Comparison of ENCODE assay signal across 1 cellular context in genomic region chr4:80253510-80253909, GRCh38.
TF ChIP-seq lines count a peak whose summit lies in the region.

No MANE protein-coding gene starts in this region.

TF ChIP-seq in K562, 482 proteins besides CTCF, POLR2A, EP300 and RAD21 (continued from another document and continues in another):
- TF ChIP-seq ZNF655 (CRISPR knock-in tag; IDR thresholded peaks at IDR 0.05): no peak
- no peak for TF ChIP-seq CREB3L1 (IDR thresholded peaks at IDR 0.05; ENCODE audit: borderline replicate concordance, low read depth)
- TF ChIP-seq MLX (CRISPR knock-in tag; conservative IDR thresholded peaks at IDR 0.05): no peak
- TF ChIP-seq THRAP3 (IDR thresholded peaks at IDR 0.05; ENCODE audit: borderline replicate concordance): no peak
- TF ChIP-seq DACH1 (IDR thresholded peaks at IDR 0.05; ENCODE audit: partially characterized antibody): peak; percentile 58
- peak; percentile 48 for TF ChIP-seq VEZF1 (CRISPR knock-in tag; IDR thresholded peaks at IDR 0.05)
- no peak for TF ChIP-seq PHF20 (IDR thresholded peaks at IDR 0.05; ENCODE audit: partially characterized antibody)
- TF ChIP-seq ZSCAN32 (CRISPR knock-in tag; IDR thresholded peaks at IDR 0.05): no peak
- TF ChIP-seq ZKSCAN1 (IDR thresholded peaks at IDR 0.05; ENCODE audit: low read depth, low read length): 0 out of 2 replicates have a peak, but pooled peaks have one; percentile 19
- TF ChIP-seq TFE3 (CRISPR knock-in tag; IDR thresholded peaks at IDR 0.05): no peak
- 0 out of 2 replicates have a peak, but pooled peaks have one; percentile 23 for TF ChIP-seq C11orf30 (IDR thresholded peaks at IDR 0.05; ENCODE audit: low read depth)
- no peak for TF ChIP-seq STAT6 (CRISPR knock-in tag; IDR thresholded peaks at IDR 0.05)
- TF ChIP-seq NR2C1 (IDR thresholded peaks at IDR 0.05): no peak
- TF ChIP-seq NR2C1 (tag; IDR thresholded peaks at IDR 0.05): no peak; the same call in 1 of the 2 replicates
- no peak for TF ChIP-seq HLTF (IDR thresholded peaks at IDR 0.05)
- TF ChIP-seq MTA3 (IDR thresholded peaks at IDR 0.05; ENCODE audit: borderline replicate concordance): no peak
- no peak for TF ChIP-seq RBM39 (optimal IDR thresholded peaks at IDR 0.05; ENCODE audit: low read depth, low read length)
- no peak for TF ChIP-seq PRMT5 (CRISPR knock-in tag; IDR thresholded peaks at IDR 0.05)
- TF ChIP-seq NCOA1 (IDR thresholded peaks at IDR 0.05; ENCODE audit: low read depth): peak; percentile 77; the same call in 1 of the 2 replicates
- peak; percentile 22 for TF ChIP-seq TBP (optimal IDR thresholded peaks at IDR 0.05; ENCODE audit: low read depth, low read length)
- peak in 1 of 2 experiments; percentile 79; a peak in 2 of 4 replicates for TF ChIP-seq ZNF639 (CRISPR knock-in tag; conservative IDR thresholded peaks at IDR 0.05 in 1 of 2, IDR thresholded peaks at IDR 0.05 in 1 of 2)
- TF ChIP-seq KLF16 (IDR thresholded peaks at IDR 0.05): peak; percentile 97
- no peak for TF ChIP-seq ZNF695 (CRISPR knock-in tag; IDR thresholded peaks at IDR 0.05)
- no peak for TF ChIP-seq FOXA3 (CRISPR knock-in tag; conservative IDR thresholded peaks at IDR 0.05 in 1 of 2, IDR thresholded peaks at IDR 0.05 in 1 of 2)
- TF ChIP-seq FIP1L1 (IDR thresholded peaks at IDR 0.05; ENCODE audit: low read depth, low read length, poor library complexity, severe bottlenecking): no peak
- peak; percentile 97 for TF ChIP-seq STAT5A (IDR thresholded peaks at IDR 0.05; ENCODE audit: borderline replicate concordance, low read length)
- peak; percentile 80 for TF ChIP-seq ZNF589 (CRISPR knock-in tag; IDR thresholded peaks at IDR 0.05; ENCODE audit: low read depth)
- TF ChIP-seq ZNF124 (CRISPR knock-in tag; IDR thresholded peaks at IDR 0.05): no peak
- TF ChIP-seq XRCC4 (IDR thresholded peaks at IDR 0.05; ENCODE audit: extremely low read depth, insufficient read depth, insufficient read length): no peak
- TF ChIP-seq ZNF592 (IDR thresholded peaks at IDR 0.05): no peak
- TF ChIP-seq SAP30 (IDR thresholded peaks at IDR 0.05; ENCODE audit: borderline replicate concordance, insufficient read depth, low read depth, low read length, poor library complexity, severe bottlenecking): no peak
- no peak for TF ChIP-seq ZBTB26 (CRISPR knock-in tag; IDR thresholded peaks at IDR 0.05)
- TF ChIP-seq ZNF696 (CRISPR knock-in tag; conservative IDR thresholded peaks at IDR 0.05): no peak
- peak; percentile 98 for TF ChIP-seq MTA2 (IDR thresholded peaks at IDR 0.05; ENCODE audit: low read depth)
- TF ChIP-seq ZKSCAN3 (CRISPR knock-in tag; IDR thresholded peaks at IDR 0.05): no peak
- TF ChIP-seq TSHZ1 (CRISPR knock-in tag; IDR thresholded peaks at IDR 0.05): no peak
- TF ChIP-seq LARP7 (IDR thresholded peaks at IDR 0.05): no peak
- no peak for TF ChIP-seq E2F3 (CRISPR knock-in tag; IDR thresholded peaks at IDR 0.05)
- TF ChIP-seq DEAF1 (CRISPR knock-in tag; IDR thresholded peaks at IDR 0.05): no peak
